ENCODE assay signal across 9 cellular contexts in the genomic region with DNA sequence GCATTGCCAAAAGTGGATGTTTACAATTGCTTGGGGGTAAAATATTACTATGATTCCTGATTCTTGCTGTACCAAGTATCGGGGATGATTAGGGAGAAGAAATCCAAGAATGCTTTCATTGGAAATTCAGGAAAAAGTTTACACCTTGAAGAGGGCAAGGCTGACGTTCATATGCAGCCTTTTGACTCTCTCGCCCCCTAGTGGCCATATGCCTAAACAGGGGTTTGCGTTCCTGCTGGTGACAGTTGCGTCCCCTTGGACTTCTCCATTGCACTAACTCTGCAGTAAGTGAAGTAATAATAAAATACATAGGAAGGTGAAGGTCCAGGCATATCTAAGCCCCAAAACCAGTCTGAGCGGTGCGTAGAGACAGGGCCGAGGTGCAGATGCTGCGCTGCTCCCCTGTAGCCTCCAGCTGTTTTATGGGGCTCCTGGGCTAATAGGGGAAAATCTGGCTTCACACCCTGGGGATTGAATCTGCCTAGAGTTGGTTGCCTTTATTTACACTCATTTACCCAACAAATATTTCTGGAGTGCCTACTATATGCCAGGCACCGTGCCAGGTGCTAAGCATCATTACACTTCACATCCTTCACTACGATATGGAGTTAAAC. TPM values are rescaled to one million over a fixed set of nuclear protein-coding genes. Genes with fewer than 3 reads are reported as not detected.
DNase-seq lines count a peak whose midpoint lies in the region; ATAC-seq, FAIRE-seq and TF ChIP-seq lines count a peak whose summit lies in the region.
"Had no signal": no experiment of that assay in that cellular context is flagged by ENCODE, and none has a peak within 500 bp of the region (broad histone marks: within the 10 kb centered on the region; RNA-seq: fewer than 3 reads in every experiment).

No MANE protein-coding gene starts in this region.

- intact Hi-C loops in activated T-helper 2 cell treated with anti-CD3 and anti-CD28 coated beads, Interferon-gamma antibody, Interleukin-2, Interleukin-4, amounts not matched to agents 10 μg/mL and 5 μg/mL and 100 μg/mL, durations not matched to agents 14 hours and 24 hours and 36 hours (cut with micrococcal nuclease): loop anchor here (2.0 to 10.0 kb wide), 3 partner anchors 204 to 882 kb away; no protein-coding TSS in a partner anchor
- intact Hi-C loops in ovary (cut with DNase I): loop anchor here (2.0 to 10.0 kb wide), 5 partner anchors 158 to 204 kb away; no protein-coding TSS in a partner anchor

- no peaks in the 10 kb centered on the region for H3K36me3 ChIP-seq in ovary

- H3K4me1 ChIP-seq in ovary (ENCODE audit: insufficient read depth): no peaks in the 10 kb centered on the region

- FAIRE-seq in RCC 7860 (lab: Jason Lieb, UNC): peak; percentile 37
- FAIRE-seq in frontal cortex (lab: Jason Lieb, UNC): no peak
- FAIRE-seq in urothelium cell line (lab: Jason Lieb, UNC): peak; percentile 76

- no peaks in the 10 kb centered on the region for H3K9me3 ChIP-seq in ovary

- no peak overlapping the region for H3K27ac ChIP-seq in ovary

- H3K27ac Mint-ChIP-seq in activated T-helper 2 cell treated with anti-CD3 and anti-CD28 coated beads, Interferon-gamma antibody, Interleukin-2, Interleukin-4, amounts not matched to agents 10 μg/mL and 5 μg/mL and 100 μg/mL, durations not matched to agents 14 hours and 24 hours and 36 hours: no peak overlapping the region
- H3K27ac Mint-ChIP-seq: dendritic cell treated with granulocyte-macrophage colony-stimulating factor and Interleukin-4, amounts not matched to agents 40 ng/mL and 50 ng/mL, for 4 days had no signal

- TF ChIP-seq CTCF in ovary (IDR thresholded peaks at IDR 0.05): peak; percentile 76 to 86 (median 85)

- 33 to 40% (median 33%) methylated on average over 11 of the region's 11 CpGs for WGBS in ovary, 3 donors

- H3K4me3 Mint-ChIP-seq in activated T-helper 2 cell treated with anti-CD3 and anti-CD28 coated beads, Interferon-gamma antibody, Interleukin-2, Interleukin-4, amounts not matched to agents 10 μg/mL and 5 μg/mL and 100 μg/mL, durations not matched to agents 14 hours and 24 hours and 36 hours (ENCODE audit: low read depth): no peak overlapping the region
- H3K4me3 Mint-ChIP-seq: dendritic cell treated with granulocyte-macrophage colony-stimulating factor and Interleukin-4, amounts not matched to agents 40 ng/mL and 50 ng/mL, for 4 days had no signal

- H3K4me1 Mint-ChIP-seq in activated T-helper 2 cell treated with anti-CD3 and anti-CD28 coated beads, Interferon-gamma antibody, Interleukin-2, Interleukin-4, amounts not matched to agents 10 μg/mL and 5 μg/mL and 100 μg/mL, durations not matched to agents 14 hours and 24 hours and 36 hours (ENCODE audit: low read depth): no peaks in the 10 kb centered on the region

- no peaks in the 10 kb centered on the region for H3K27me3 Mint-ChIP-seq in activated T-helper 2 cell treated with anti-CD3 and anti-CD28 coated beads, Interferon-gamma antibody, Interleukin-2, Interleukin-4, amounts not matched to agents 10 μg/mL and 5 μg/mL and 100 μg/mL, durations not matched to agents 14 hours and 24 hours and 36 hours (ENCODE audit: low read depth)
- H3K27me3 Mint-ChIP-seq: dendritic cell treated with granulocyte-macrophage colony-stimulating factor and Interleukin-4, amounts not matched to agents 40 ng/mL and 50 ng/mL, for 4 days had no signal

- no peak for TF ChIP-seq EP300 in ovary (IDR thresholded peaks at IDR 0.05)

- no peaks in the 10 kb centered on the region for H3K27me3 ChIP-seq in ovary

- no peaks in the 10 kb centered on the region for H3K9me3 Mint-ChIP-seq in activated T-helper 2 cell treated with anti-CD3 and anti-CD28 coated beads, Interferon-gamma antibody, Interleukin-2, Interleukin-4, amounts not matched to agents 10 μg/mL and 5 μg/mL and 100 μg/mL, durations not matched to agents 14 hours and 24 hours and 36 hours
- H3K9me3 Mint-ChIP-seq: dendritic cell treated with granulocyte-macrophage colony-stimulating factor and Interleukin-4, amounts not matched to agents 40 ng/mL and 50 ng/mL, for 4 days had no signal

- ATAC-seq in GM19397 (IDR thresholded peaks at IDR 0.05; ENCODE audit: unreplicated experiment): peak; percentile 93
- ATAC-seq in HG03521 (IDR thresholded peaks at IDR 0.05; ENCODE audit: unreplicated experiment): peak; percentile 79

- no peak overlapping the region for H3K4me3 ChIP-seq in ovary

- no peak for TF ChIP-seq POLR2A in ovary (IDR thresholded peaks at IDR 0.05)

- DNase-seq in CMK (ENCODE audit: low read depth): peak; percentile 39
- peak; percentile 26 for DNase-seq in RCC 7860 (ENCODE audit: low spot score)
- DNase-seq in activated T-helper 2 cell treated with anti-CD3 and anti-CD28 coated beads, Interferon-gamma antibody, Interleukin-2, Interleukin-4, amounts not matched to agents 10 μg/mL and 5 μg/mL and 100 μg/mL, durations not matched to agents 14 hours and 24 hours and 36 hours (ENCODE audit: low spot score): peak; percentile 21
- peak; percentile 51 to 68 for DNase-seq in frontal cortex (ENCODE audit: low spot score in 2 of 2)
- peak; percentile 69 to 78 (median 74) for DNase-seq in ovary
- DNase-seq in urothelium cell line (ENCODE audit: low spot score): peak; percentile 75

- H3K36me3 Mint-ChIP-seq in activated T-helper 2 cell treated with anti-CD3 and anti-CD28 coated beads, Interferon-gamma antibody, Interleukin-2, Interleukin-4, amounts not matched to agents 10 μg/mL and 5 μg/mL and 100 μg/mL, durations not matched to agents 14 hours and 24 hours and 36 hours (ENCODE audit: low read depth): no peaks in the 10 kb centered on the region

RNA-seq across cellular contexts. Expression of a gene that starts 12.4 kb away (rescaled TPM):
- 0.41 and 0.62 TPM in 2 replicates for total RNA-seq in activated T-helper 2 cell treated with anti-CD3 and anti-CD28 coated beads, Interferon-gamma antibody, Interleukin-2, Interleukin-4, amounts not matched to agents 10 μg/mL and 5 μg/mL and 100 μg/mL, durations not matched to agents 14 hours and 24 hours and 36 hours
- total RNA-seq in frontal cortex (4.1 TPM), ovary (10 to 100 TPM; 15.7 to 47.1 (median 23.0) TPM)
- 10 to 100 TPM in 1 of 2 donors, 1 to 10 TPM in 1; 7.2 to 23.3 TPM for polyA plus RNA-seq in ovary

Comparison
In these comparisons a context has a peak if more than half of its experiments do, and no peak if none do; other contexts are left out.
1. DNase-seq: peak in every context shown above with its lines; median percentile 75 in urothelium cell line; 74 in ovary; 60 in frontal cortex; 39 in CMK; 26 in RCC 7860; 21 in activated T-helper 2 cell treated with anti-CD3 and anti-CD28 coated beads, Interferon-gamma antibody, Interleukin-2, Interleukin-4, amounts not matched to agents 10 μg/mL and 5 μg/mL and 100 μg/mL, durations not matched to agents 14 hours and 24 hours and 36 hours.